12 cellular contexts compared by ENCODE assay signal in the genomic region with DNA sequence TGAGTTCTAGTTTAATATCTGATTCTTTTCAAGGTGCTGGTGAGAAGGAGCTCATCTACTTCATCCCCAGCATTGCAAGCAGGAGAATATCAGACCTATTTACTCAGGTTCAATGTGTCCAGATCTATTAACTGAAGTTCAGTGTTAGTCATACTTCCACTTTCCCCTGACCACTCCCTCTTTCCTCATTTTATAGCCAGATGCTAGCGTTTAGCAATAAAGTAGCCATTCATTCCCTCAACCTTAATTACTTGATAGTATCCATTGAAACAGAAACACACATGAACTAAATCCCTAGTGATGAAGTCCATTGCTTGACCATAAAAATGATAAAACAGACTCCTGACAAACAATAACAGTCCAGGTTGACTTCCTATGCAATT.
DNase-seq lines count a peak whose midpoint lies in the region; ATAC-seq, FAIRE-seq and TF ChIP-seq lines count a peak whose summit lies in the region.
"Had no signal": no experiment of that assay in that cellular context is flagged by ENCODE, and none has a peak within 500 bp of the region (broad histone marks: within the 10 kb centered on the region; RNA-seq: fewer than 3 reads in every experiment).

No MANE protein-coding gene starts in this region.

- no peak overlapping the region for H3K27ac Mint-ChIP-seq in CD8-positive, alpha-beta memory T cell
- H3K27ac Mint-ChIP-seq: endodermal cell had no signal

- H2AK9ac ChIP-seq in IMR-90 (replicated peaks; ENCODE audit: low read depth, low read length, poor library complexity) = no peak overlapping the region

- peak overlapping the region; percentile 95; the same call in 1 of the 2 replicates for H4K91ac ChIP-seq in IMR-90 (ENCODE audit: insufficient read depth, low read depth, low read length)

- H3K14ac ChIP-seq in IMR-90 (replicated peaks; ENCODE audit: low read depth, low read length) = no peak overlapping the region; the same call in 1 of the 2 replicates

- peak overlapping the region; percentile 49; the same call in 1 of the 2 replicates for H3K56ac ChIP-seq in IMR-90 (ENCODE audit: extremely low read depth, insufficient read depth, low read length)

- ATAC-seq in IMR-90 (ENCODE audit: low read depth) (peak; percentile 41), HG03175 (IDR thresholded peaks at IDR 0.05; ENCODE audit: unreplicated experiment) (no peak)
- ATAC-seq: activated T-cell treated with anti-CD3 and anti-CD28 coated beads, Interleukin-2, amount 50 U/mL, for 4 hours had no signal

- TF ChIP-seq RAD21 in IMR-90 (IDR thresholded peaks at IDR 0.05; ENCODE audit: low read length) = no peak

- H2BK20ac ChIP-seq in IMR-90 (ENCODE audit: low read depth, low read length) = peak overlapping the region; percentile 97

- peak overlapping the region; percentile 88; the same call in 1 of the 2 replicates for H3K4ac ChIP-seq in IMR-90 (ENCODE audit: low read depth, low read length)

- H3K4me3 ChIP-seq in AG10803 (ENCODE audit: low read length) (no peak overlapping the region), IMR-90 (ENCODE audit: insufficient read depth, low read depth, low read length) (no peak overlapping the region), mammary epithelial cell (replicated peaks in 1 of 3; ENCODE audit: insufficient read depth in 1 of 3, low read depth in 2 of 3, low read length in 3 of 3) (no peak overlapping the region), keratinocyte (ENCODE audit: control insufficient read depth in 2 of 3, extremely low read depth in 1 of 3, insufficient read depth in 2 of 3, low read depth in 1 of 3, low read length in 3 of 3) (no peak overlapping the region)
- H3K4me3 ChIP-seq in CD8-positive, alpha-beta memory T cell (ENCODE audit: low read length) = no peak overlapping the region

- H3K23ac ChIP-seq in IMR-90 (ENCODE audit: low read depth, low read length) = no peak overlapping the region

- H3K9ac ChIP-seq in IMR-90 (ENCODE audit: low read depth, low read length) = no peak overlapping the region
- H3K9ac ChIP-seq in mammary epithelial cell (ENCODE audit: insufficient read depth, low read length) = peak overlapping the region; percentile 20
- no peak overlapping the region for H3K9ac ChIP-seq in keratinocyte (ENCODE audit: control insufficient read depth, extremely low read depth, insufficient read depth, low read length)

- no peak overlapping the region for H3K27ac ChIP-seq in IMR-90 (ENCODE audit: insufficient read depth, low read length)
- H3K27ac ChIP-seq in mammary epithelial cell (ENCODE audit: insufficient read depth, low read depth, low read length) = peak overlapping the region; percentile 33
- peak overlapping the region; percentile 46 for H3K27ac ChIP-seq in keratinocyte (ENCODE audit: control insufficient read depth, insufficient read depth, low read length)
- no peak overlapping the region for H3K27ac ChIP-seq in caudate nucleus (ENCODE audit: low read depth, low read length)
- no peak overlapping the region for H3K27ac ChIP-seq in CD8-positive, alpha-beta memory T cell (ENCODE audit: low read depth, low read length)

- no peaks in the 10 kb centered on the region for H3K79me1 ChIP-seq in IMR-90 (ENCODE audit: low read depth in 1 of 2, low read length in 2 of 2)

- H3K27me3 ChIP-seq in IMR-90 (ENCODE audit: control insufficient read depth, insufficient read depth, low read length) (no peaks in the 10 kb centered on the region), mammary epithelial cell (ENCODE audit: insufficient read depth, low read length) (no peaks in the 10 kb centered on the region), keratinocyte (ENCODE audit: control insufficient read depth, extremely low read depth, insufficient read depth, low read length) (no peaks in the 10 kb centered on the region)
- no peaks in the 10 kb centered on the region for H3K27me3 ChIP-seq in CD8-positive, alpha-beta memory T cell (ENCODE audit: insufficient read depth, low read length, poor library complexity, severe bottlenecking)

- dilution Hi-C loops in IMR-90 (cut with HindIII; ENCODE audit: low sequenced_read_pairs, unreplicated experiment) (no loop called here), mammary epithelial cell (cut with HindIII; ENCODE audit: low sequenced_read_pairs) (loop anchor here (5.0 kb wide), 2 partner anchors 42 to 388 kb away; no protein-coding TSS in a partner anchor), keratinocyte (cut with MboI; ENCODE audit: extremely low pct_ligation_motif_present, low sequenced_read_pairs) (no loop called here)

- no CpG with 5 or more reads among the region's 1 CpG for WGBS in IMR-90 (ENCODE audit: extremely low coverage in 2 of 2, insufficient read length in 1 of 2), 2 experiments
- WGBS in mammary epithelial cell (ENCODE audit: low coverage, missing lambda C conversion rate) = 0% methylated on average over 1 of the region's 1 CpG

- CTCF ChIA-PET in IMR-90 (lab: Yijun Ruan, JAX) = interaction anchor here (0.5 to 6.3 kb wide), 15 partner anchors 49 to 398 kb away, joined by 3 to 101 read pairs (median 4); partner anchors contain the start of gene CLDN11
- CTCF ChIA-PET in mammary epithelial cell (lab: Charles Lee; ENCODE audit: low non-redundant PET) = interaction anchor here (0.6 kb wide), 1 partner anchor 621 kb away, joined by 9 read pairs; no protein-coding TSS in a partner anchor
- CTCF ChIA-PET in CD8-positive, alpha-beta memory T cell (lab: Charles Lee) = interaction anchor here (1.2 to 1.4 kb wide), 3 partner anchors 19 to 396 kb away, joined by 3 read pairs; no protein-coding TSS in a partner anchor

- H3K9me3 Mint-ChIP-seq in CD8-positive, alpha-beta memory T cell = no peaks in the 10 kb centered on the region
- H3K9me3 Mint-ChIP-seq: activated T-cell treated with anti-CD3 and anti-CD28 coated beads, Interleukin-2, amount 50 U/mL, for 4 hours; CD14-positive monocyte had no signal

- no peak overlapping the region for H2AFZ ChIP-seq in IMR-90 (replicated peaks; ENCODE audit: low read length, poor library complexity)
- H2AFZ ChIP-seq in mammary epithelial cell (ENCODE audit: low read depth, low read length) = peak overlapping the region; percentile 57
- H2AFZ ChIP-seq in keratinocyte (ENCODE audit: control insufficient read depth, low read length) = no peak overlapping the region

- H3K36me3 ChIP-seq in IMR-90 (ENCODE audit: control insufficient read depth, insufficient read depth, low read length) (no peaks in the 10 kb centered on the region), mammary epithelial cell (ENCODE audit: insufficient read depth, low read length) (no peaks in the 10 kb centered on the region), keratinocyte (ENCODE audit: control insufficient read depth in 2 of 2, extremely low read depth in 1 of 2, insufficient read depth in 2 of 2, low read length in 2 of 2) (no peaks in the 10 kb centered on the region)
- no peaks in the 10 kb centered on the region for H3K36me3 ChIP-seq in CD8-positive, alpha-beta memory T cell (ENCODE audit: insufficient read depth, low read length)

- TF ChIP-seq POLR2A in IMR-90 (IDR thresholded peaks at IDR 0.05; ENCODE audit: low read depth, low read length) = no peak

- in situ Hi-C loops in IMR-90 (cut with MboI; ENCODE audit: low sequenced_read_pairs) = loop anchor here (5.0 to 10.0 kb wide), 3 partner anchors 95 to 393 kb away; partner anchors contain the start of gene CLDN11
- in situ Hi-C loops in mammary epithelial cell (cut with MboI; ENCODE audit: low sequenced_read_pairs in 2 of 2) = loop anchor here (5.0 to 10.0 kb wide), 4 partner anchors 115 to 498 kb away; partner anchors contain the start of gene CLDN11 (in 1 of the 2)

- peaks cover 3 to 4% of the 10 kb centered on the region in 2 donors for H3K27me3 Mint-ChIP-seq in CD8-positive, alpha-beta memory T cell

- H3K4me3 Mint-ChIP-seq in CD8-positive, alpha-beta memory T cell = no peak overlapping the region
- H3K4me3 Mint-ChIP-seq: activated T-cell treated with anti-CD3 and anti-CD28 coated beads, Interleukin-2, amount 50 U/mL, for 4 hours; CD14-positive monocyte; endodermal cell had no signal

- peak; percentile 39 for FAIRE-seq in keratinocyte (lab: Jason Lieb, UNC)

- H3K79me2 ChIP-seq in mammary epithelial cell (ENCODE audit: insufficient read depth, low read length) (no peaks in the 10 kb centered on the region), keratinocyte (ENCODE audit: control insufficient read depth, insufficient read depth, low read length) (no peaks in the 10 kb centered on the region)

- intact Hi-C loops in IMR-90 (cut with micrococcal nuclease) (loop anchor here (1.0 kb wide), 2 partner anchors 84 to 121 kb away; no protein-coding TSS in a partner anchor), mammary epithelial cell (cut with micrococcal nuclease) (loop anchor here (1.0 to 5.0 kb wide), 9 partner anchors 37 to 333 kb away; no protein-coding TSS in a partner anchor)

- peaks cover 0 to 2% (median 0%) of the 10 kb centered on the region in 3 donors for H3K36me3 Mint-ChIP-seq in CD8-positive, alpha-beta memory T cell
- H3K36me3 Mint-ChIP-seq: CD14-positive monocyte had no signal

- POLR2A ChIA-PET in IMR-90 (lab: Charles Lee; ENCODE audit: unreplicated experiment) = interaction anchor here (1.0 kb wide), 2 partner anchors 58 to 69 kb away, joined by 4 read pairs; no protein-coding TSS in a partner anchor
- POLR2A ChIA-PET in CD8-positive, alpha-beta memory T cell (lab: Charles Lee) = no interaction called here

- peaks cover 8% of the 10 kb centered on the region; the same call in 1 of the 2 replicates for H3K9me1 ChIP-seq in IMR-90 (ENCODE audit: insufficient read depth, low read length)
- no peaks in the 10 kb centered on the region for H3K9me1 ChIP-seq in keratinocyte (ENCODE audit: control insufficient read depth, extremely low read depth, insufficient read depth, low read length)

- no peak overlapping the region for H3K18ac ChIP-seq in IMR-90 (ENCODE audit: low read depth, low read length)

- H4K5ac ChIP-seq in IMR-90 (ENCODE audit: low read depth, low read length) = no peak overlapping the region; the same call in 1 of the 2 replicates

- DNase-seq in AG10803 (ENCODE audit: low read depth) (peak; percentile 68), IMR-90 (peak; percentile 64), mammary epithelial cell (peak; percentile 86), keratinocyte (ENCODE audit: low read depth, low spot score) (no peak), caudate nucleus (lab: John Stamatoyannopoulos, UW) (no peak), NCI-H2107 treated with DMSO at 0.1 percent for 48 hours (lab: John Stamatoyannopoulos, UW; ENCODE audit: unreplicated experiment) (no peak)
- DNase-seq in CD8-positive, alpha-beta memory T cell = no peak
- DNase-seq: activated T-cell treated with anti-CD3 and anti-CD28 coated beads, Interleukin-2, amount 50 U/mL, for 4 hours; aorta had no signal

- peak overlapping the region; percentile 98 for H2BK120ac ChIP-seq in IMR-90 (ENCODE audit: low read depth, low read length)

- no peaks in the 10 kb centered on the region for H4K20me1 ChIP-seq in IMR-90 (ENCODE audit: insufficient read depth, low read length)
- no peaks in the 10 kb centered on the region for H4K20me1 ChIP-seq in mammary epithelial cell (ENCODE audit: insufficient read depth, low read length)
- H4K20me1 ChIP-seq in keratinocyte (ENCODE audit: control insufficient read depth, extremely low read depth, insufficient read depth, low read length) = no peaks in the 10 kb centered on the region

- H2BK5ac ChIP-seq in IMR-90 (ENCODE audit: low read depth, low read length, poor library complexity, severe bottlenecking) = peak overlapping the region; percentile 9

- H2AK5ac ChIP-seq in IMR-90 (ENCODE audit: low read depth, low read length) = no peak overlapping the region

- TF ChIP-seq CTCF in AG10803 (conservative IDR thresholded peaks at IDR 0.05; ENCODE audit: low read length) (no peak), IMR-90 (conservative IDR thresholded peaks at IDR 0.05; ENCODE audit: low read depth, low read length) (no peak), mammary epithelial cell (conservative IDR thresholded peaks at IDR 0.05 in 1 of 2, IDR thresholded peaks at IDR 0.05 in 1 of 2; ENCODE audit: extremely low read depth in 1 of 2, insufficient read depth in 1 of 2, low read depth in 1 of 2, low read length in 2 of 2) (no peak), keratinocyte (optimal IDR thresholded peaks at IDR 0.05 in 1 of 3, IDR thresholded peaks at IDR 0.05 in 1 of 3, conservative IDR thresholded peaks at IDR 0.05 in 1 of 3; ENCODE audit: extremely low read depth in 1 of 3, insufficient read depth in 2 of 3, low read length in 3 of 3) (no peak)

- H2BK15ac ChIP-seq in IMR-90 (ENCODE audit: low read depth, low read length) = 0 out of 3 replicates have a peak overlapping the region, but pooled peaks have one; percentile 64

- peaks cover 0 to 3% (median 0%) of the 10 kb centered on the region in 3 donors for H3K4me1 Mint-ChIP-seq in CD8-positive, alpha-beta memory T cell

- H3K9me3 ChIP-seq in IMR-90 (ENCODE audit: control insufficient read depth, insufficient read depth, low read length) (no peaks in the 10 kb centered on the region), mammary epithelial cell (replicated peaks; ENCODE audit: insufficient read depth, low read length) (no peaks in the 10 kb centered on the region), keratinocyte (ENCODE audit: control insufficient read depth, low read depth, low read length) (no peaks in the 10 kb centered on the region)
- H3K9me3 ChIP-seq in CD8-positive, alpha-beta memory T cell (ENCODE audit: low read length) = no peaks in the 10 kb centered on the region

- BruUV-seq in IMR-90 (replicated peaks; lab: Mats Ljungman, UMichigan) (no TSS peak), mammary epithelial cell (replicated peaks; lab: Mats Ljungman, UMichigan) (no TSS peak)

- H3K4me2 ChIP-seq in IMR-90 (ENCODE audit: low read depth, low read length) = no peak overlapping the region
- peak overlapping the region; percentile 57 for H3K4me2 ChIP-seq in mammary epithelial cell (ENCODE audit: insufficient read depth, low read depth, low read length)
- peak overlapping the region; percentile 71 for H3K4me2 ChIP-seq in keratinocyte (ENCODE audit: control insufficient read depth, extremely low read depth, insufficient read depth, low read depth, low read length)

- peak overlapping the region; percentile 10 to 22; a peak in 3 of 4 replicates for H4K8ac ChIP-seq in IMR-90 (ENCODE audit: low read depth in 2 of 2, low read length in 2 of 2)

- peaks cover 9% of the 10 kb centered on the region for H3K4me1 ChIP-seq in IMR-90 (ENCODE audit: control insufficient read depth, insufficient read depth, low read length)
- H3K4me1 ChIP-seq in mammary epithelial cell (ENCODE audit: insufficient read depth, low read length) = peaks cover 45% of the 10 kb centered on the region
- H3K4me1 ChIP-seq in keratinocyte (ENCODE audit: control insufficient read depth, extremely low read depth, insufficient read depth, low read length) = peaks cover 42% of the 10 kb centered on the region
- no peaks in the 10 kb centered on the region for H3K4me1 ChIP-seq in CD8-positive, alpha-beta memory T cell (ENCODE audit: insufficient read depth, low read length)

Comparison
In these comparisons a context has a peak if more than half of its experiments do, and no peak if none do; other contexts are left out.
1. DNase-seq: peak in AG10803 (single experiment), IMR-90 (single experiment) and mammary epithelial cell (single experiment); none in keratinocyte (single experiment), caudate nucleus (0 of 61), NCI-H2107 treated with DMSO at 0.1 percent for 48 hours (single experiment) and CD8-positive, alpha-beta memory T cell (0 of 5).
2. H3K27ac ChIP-seq: peak in mammary epithelial cell (single experiment) and keratinocyte (single experiment); none in IMR-90 (single experiment), caudate nucleus (single experiment) and CD8-positive, alpha-beta memory T cell (single experiment).